ENCODE assay signal across 14 cellular contexts in the genomic region with DNA sequence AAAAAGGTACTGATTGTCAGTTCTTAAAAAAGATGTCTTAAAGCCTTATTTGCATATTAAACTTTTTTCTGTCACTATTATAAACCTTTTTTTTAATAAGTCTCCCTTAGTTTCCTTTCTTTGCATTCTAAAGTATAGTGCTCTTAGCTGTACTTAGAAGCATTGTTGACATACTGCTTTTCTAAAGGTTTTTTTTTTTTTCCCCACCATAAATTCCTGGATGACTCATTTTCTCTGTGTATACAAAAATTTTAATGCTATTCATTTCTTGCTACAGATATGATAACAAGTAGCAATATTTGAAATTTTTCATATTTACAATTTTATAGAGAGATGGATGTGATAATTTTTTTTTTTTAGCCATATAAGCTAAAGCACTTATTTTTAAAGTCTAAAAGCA. TPM values are rescaled to one million over a fixed set of nuclear protein-coding genes. Genes with fewer than 3 reads are reported as not detected.
DNase-seq lines count a peak whose midpoint lies in the region; ATAC-seq, FAIRE-seq and TF ChIP-seq lines count a peak whose summit lies in the region.
"Had no signal": no experiment of that assay in that cellular context is flagged by ENCODE, and none has a peak within 500 bp of the region (broad histone marks: within the 10 kb centered on the region; RNA-seq: fewer than 3 reads in every experiment).

No MANE protein-coding gene starts in this region.

- H3K79me2 ChIP-seq in PC-9 (ENCODE audit: low read depth) = no peaks in the 10 kb centered on the region
- H3K79me2 ChIP-seq in endothelial cell of umbilical vein (ENCODE audit: control insufficient read depth, insufficient read depth, low read length) = no peaks in the 10 kb centered on the region

- peak; percentile 8 for DNase-seq in GM04503 (ENCODE audit: low read depth)
- peak in 1 of 2 experiments; percentile 68 for DNase-seq in PC-9
- DNase-seq in endothelial cell of umbilical vein (ENCODE audit: low read depth, low spot score) = peak; percentile 75
- DNase-seq in pancreas = no peak
- DNase-seq in SHP77 (lab: John Stamatoyannopoulos, UW) = no peak
- no peak for DNase-seq in Right ventricle myocardium superior
- DNase-seq in NCI-H2081 treated with DMSO at 0.1 percent for 48 hours (lab: John Stamatoyannopoulos, UW) = no peak
- DNase-seq: activated CD8-positive, alpha-beta memory T cell treated with anti-CD3 and anti-CD28 coated beads, Interleukin-2, amount 50 U/mL, for 48 hours; adrenal gland; NCI-H187 treated with DMSO at 0.1 percent for 48 hours had no signal

- no peaks in the 10 kb centered on the region for H3K9me2 ChIP-seq in PC-9 (ENCODE audit: insufficient read depth)

- ATAC-seq in pancreas (no peak), Right ventricle myocardium superior (ENCODE audit: poor library complexity) (no peak), HG03521 (IDR thresholded peaks at IDR 0.05; ENCODE audit: unreplicated experiment) (no peak)
- ATAC-seq: WTC11 had no signal

- no peak for TF ChIP-seq POLR2A in endothelial cell of umbilical vein (IDR thresholded peaks at IDR 0.05; ENCODE audit: low read depth, low read length)

- H3K9me3 ChIP-seq in PC-9 (ENCODE audit: insufficient read depth, low read depth) (no peaks in the 10 kb centered on the region), endothelial cell of umbilical vein (replicated peaks; ENCODE audit: control insufficient read depth, insufficient read depth, low read length) (no peaks in the 10 kb centered on the region), pancreas (no peaks in the 10 kb centered on the region)
- H3K9me3 ChIP-seq: adrenal gland had no signal

- dilution Hi-C loops in endothelial cell of umbilical vein (cut with MboI; ENCODE audit: extremely low pct_ligation_motif_present, low sequenced_read_pairs) = no loop called here

- peaks cover 11% of the 10 kb centered on the region; the same call in 1 of the 2 replicates for H3F3A ChIP-seq in PC-9 (ENCODE audit: insufficient read depth, low read depth)

- H2AFZ ChIP-seq in PC-9 = no peak overlapping the region
- no peak overlapping the region for H2AFZ ChIP-seq in endothelial cell of umbilical vein (ENCODE audit: low read depth, low read length)

- no peaks in the 10 kb centered on the region for H3K27me3 ChIP-seq in PC-9 (ENCODE audit: insufficient read depth, low read depth)
- H3K27me3 ChIP-seq in endothelial cell of umbilical vein (ENCODE audit: control insufficient read depth in 2 of 2, insufficient read depth in 2 of 2, low read length in 2 of 2) = no peaks in the 10 kb centered on the region
- H3K27me3 ChIP-seq in pancreas = no peaks in the 10 kb centered on the region
- H3K27me3 ChIP-seq: adrenal gland had no signal

- H3K9me1 ChIP-seq in endothelial cell of umbilical vein (replicated peaks; ENCODE audit: control insufficient read depth, extremely low read depth, insufficient read depth, low read length) = no peaks in the 10 kb centered on the region

- CTCF ChIA-PET in PC-9 (lab: Charles Lee) (interaction anchor here (1.3 kb wide), 1 partner anchor 74 kb away, joined by 5 read pairs; no protein-coding TSS in a partner anchor), endothelial cell of umbilical vein (lab: Charles Lee) (interaction anchor here (0.7 to 6.3 kb wide), 5 partner anchors 9 to 73 kb away, joined by 3 to 39 read pairs (median 5); no protein-coding TSS in a partner anchor)

- POLR2A ChIA-PET in PC-9 (lab: Charles Lee; ENCODE audit: unreplicated experiment) = interaction anchor here (0.6 kb wide), 1 partner anchor 73 kb away, joined by 3 read pairs; no protein-coding TSS in a partner anchor
- POLR2A ChIA-PET in endothelial cell of umbilical vein (lab: Charles Lee) = no interaction called here

- H3K36me3 ChIP-seq in PC-9 (ENCODE audit: low read depth) (peaks cover 26% of the 10 kb centered on the region), endothelial cell of umbilical vein (ENCODE audit: control insufficient read depth in 2 of 2, extremely low read depth in 1 of 2, insufficient read depth in 2 of 2, low read length in 2 of 2) (peaks cover 5 to 17% of the 10 kb centered on the region in 2 experiments), pancreas (peaks cover 0 to 29% (median 4%) of the 10 kb centered on the region in 3 donors)

- H3K27ac ChIP-seq in PC-9 = peak overlapping the region; percentile 16; the same call in 1 of the 2 replicates
- no peak overlapping the region for H3K27ac ChIP-seq in endothelial cell of umbilical vein (ENCODE audit: insufficient read depth, low read depth, low read length)
- H3K27ac ChIP-seq in pancreas = no peak overlapping the region
- H3K27ac ChIP-seq: adrenal gland had no signal

- no peak for TF ChIP-seq CTCF in PC-9 (conservative IDR thresholded peaks at IDR 0.05)
- no peak for TF ChIP-seq CTCF in endothelial cell of umbilical vein (IDR thresholded peaks at IDR 0.05; ENCODE audit: extremely low read depth in 1 of 2, insufficient read depth in 1 of 2, low read depth in 1 of 2, low read length in 2 of 2)
- no peak for TF ChIP-seq CTCF in pancreas (IDR thresholded peaks at IDR 0.05)

- no peak overlapping the region for H3K9ac ChIP-seq in endothelial cell of umbilical vein (replicated peaks; ENCODE audit: extremely low read depth, insufficient read depth, low read length)

- intact Hi-C loops in PC-9 (cut with micrococcal nuclease; ENCODE audit: unreplicated experiment) (loop anchor here (5.0 kb wide), 1 partner anchor 76 kb away; no protein-coding TSS in a partner anchor), endothelial cell of umbilical vein (cut with micrococcal nuclease) (loop anchor here (1.0 to 5.0 kb wide), 2 partner anchors 122 to 196 kb away; a partner anchor contains a TSS), pancreas (cut with DNase I) (no loop called here), Right ventricle myocardium superior (cut with DNase I) (no loop called here)

- no TSS peak for BruUV-seq in PC-9 (replicated peaks; lab: Mats Ljungman, UMichigan)
- BruUV-seq in endothelial cell of umbilical vein (replicated peaks; lab: Mats Ljungman, UMichigan) = no TSS peak

- no peak overlapping the region for H3K4me2 ChIP-seq in PC-9
- H3K4me2 ChIP-seq in endothelial cell of umbilical vein (ENCODE audit: insufficient read depth, low read length) = peak overlapping the region; percentile 40

- H3K4me1 ChIP-seq in PC-9 (replicated peaks; ENCODE audit: insufficient read depth) (peaks cover 12% of the 10 kb centered on the region), endothelial cell of umbilical vein (ENCODE audit: control insufficient read depth, extremely low read depth, insufficient read depth, low read length) (peaks cover 21% of the 10 kb centered on the region), pancreas (no peaks in the 10 kb centered on the region)
- H3K4me1 ChIP-seq: adrenal gland had no signal

- H4K20me1 ChIP-seq in PC-9 (ENCODE audit: insufficient read depth) (0 out of 2 replicates have a peak, but pooled peaks cover 5% of the 10 kb centered on the region), endothelial cell of umbilical vein (replicated peaks; ENCODE audit: control insufficient read depth, extremely low read depth, insufficient read depth, low read length) (no peaks in the 10 kb centered on the region)

- FAIRE-seq in endothelial cell of umbilical vein (lab: Jason Lieb, UNC) (no peak), pancreas (lab: Jason Lieb, UNC) (peak; percentile 29)

- H3K4me3 ChIP-seq in PC-9 = no peak overlapping the region
- H3K4me3 ChIP-seq in endothelial cell of umbilical vein (replicated peaks in 1 of 3; ENCODE audit: insufficient read depth in 1 of 3, low read depth in 1 of 3, low read length in 3 of 3) = no peak overlapping the region
- H3K4me3 ChIP-seq in pancreas = no peak overlapping the region
- H3K4me3 ChIP-seq: adrenal gland had no signal

TF ChIP-seq in endothelial cell of umbilical vein, 7 proteins besides CTCF, POLR2A, EP300 and RAD21:
- TF ChIP-seq MYC (IDR thresholded peaks at IDR 0.05; ENCODE audit: low read depth, low read length) = no peak
- peak; percentile 75 for TF ChIP-seq FOS (IDR thresholded peaks at IDR 0.05; ENCODE audit: borderline replicate concordance, insufficient read depth, low read length)
- no peak for TF ChIP-seq EZH2 (IDR thresholded peaks at IDR 0.05; ENCODE audit: borderline replicate concordance, low read depth, low read length, severe bottlenecking)
- peak; percentile 44 for TF ChIP-seq JUN (IDR thresholded peaks at IDR 0.05; ENCODE audit: borderline replicate concordance, insufficient read depth, insufficient read length, low read depth)
TF ChIP-seq in endothelial cell of umbilical vein: peak in this region for 2.

RNA-seq across cellular contexts. Expression of a gene that starts 43.5 kb away (rescaled TPM):
- total RNA-seq in PC-9 (2021) (not detected in 2 replicates), endothelial cell of umbilical vein (not detected in 2 replicates), pancreas (not detected), Right ventricle myocardium superior (not detected)
- polyA plus RNA-seq in endothelial cell of umbilical vein (not detected in 2 replicates), pancreas (not detected)
- polyA plus RNA-seq in endothelial cell of umbilical vein (2011; cell fraction: cytosol; rRNA removed) = not detected in 2 replicates
- polyA plus RNA-seq in endothelial cell of umbilical vein (2011; cell fraction: nucleus; rRNA removed) = not detected in 2 replicates
- polyA plus RNA-seq in endothelial cell of umbilical vein (2012) = not detected in 2 replicates
- polyA minus RNA-seq in endothelial cell of umbilical vein = not detected in 2 replicates
- not detected for polyA minus RNA-seq in endothelial cell of umbilical vein (2011; cell fraction: cytosol; rRNA and poly(A)+ RNA removed)
- not detected in 2 replicates for polyA minus RNA-seq in endothelial cell of umbilical vein (2011; cell fraction: nucleus; rRNA and poly(A)+ RNA removed)
- total RNA-seq: adrenal gland, SK-MEL-5, subcutaneous adipose tissue, WTC11 had no signal
- polyA plus RNA-seq: adrenal gland had no signal

RNA-seq across cellular contexts. Expression of a gene that starts 54.6 kb away (rescaled TPM):
- 33.3 and 35.1 TPM in 2 replicates for total RNA-seq in PC-9 (2021)
- 46.7 TPM in 2 replicates for total RNA-seq in endothelial cell of umbilical vein
- 7.8 and 11.5 TPM in 2 replicates for polyA plus RNA-seq in endothelial cell of umbilical vein
- 14.4 and 15.5 TPM in 2 replicates for polyA plus RNA-seq in endothelial cell of umbilical vein (2011; cell fraction: cytosol; rRNA removed)
- polyA plus RNA-seq in endothelial cell of umbilical vein (2011; cell fraction: nucleus; rRNA removed) = 69.9 and 78.8 TPM in 2 replicates
- polyA plus RNA-seq in endothelial cell of umbilical vein (2012) = 33.5 and 36.7 TPM in 2 replicates
- 32.1 and 34.0 TPM in 2 replicates for polyA minus RNA-seq in endothelial cell of umbilical vein
- polyA minus RNA-seq in endothelial cell of umbilical vein (2011; cell fraction: cytosol; rRNA and poly(A)+ RNA removed) = 17.9 TPM
- 82.6 and 131 TPM in 2 replicates for polyA minus RNA-seq in endothelial cell of umbilical vein (2011; cell fraction: nucleus; rRNA and poly(A)+ RNA removed)
- 10 to 100 TPM; 12.5 to 22.3 (median 15.9) TPM for total RNA-seq in pancreas
- 10 to 100 TPM in 1 of 2 donors, 1 to 10 TPM in 1; 9.5 to 20.5 TPM for polyA plus RNA-seq in pancreas
- total RNA-seq in Right ventricle myocardium superior = 29.3 TPM

Comparison
In these comparisons a context has a peak if more than half of its experiments do, and no peak if none do; other contexts are left out.
1. DNase-seq: peak in GM04503 (single experiment) and endothelial cell of umbilical vein (single experiment); none in pancreas (0 of 6), SHP77 (0 of 2), Right ventricle myocardium superior (single experiment) and NCI-H2081 treated with DMSO at 0.1 percent for 48 hours (single experiment).
2. intact Hi-C loops: an anchor here in PC-9 (5.0 kb wide) and endothelial cell of umbilical vein (1.0 to 5.0 kb wide); none called in pancreas and Right ventricle myocardium superior.